ENCODE assay signal across 21 cellular contexts in the genomic region with DNA sequence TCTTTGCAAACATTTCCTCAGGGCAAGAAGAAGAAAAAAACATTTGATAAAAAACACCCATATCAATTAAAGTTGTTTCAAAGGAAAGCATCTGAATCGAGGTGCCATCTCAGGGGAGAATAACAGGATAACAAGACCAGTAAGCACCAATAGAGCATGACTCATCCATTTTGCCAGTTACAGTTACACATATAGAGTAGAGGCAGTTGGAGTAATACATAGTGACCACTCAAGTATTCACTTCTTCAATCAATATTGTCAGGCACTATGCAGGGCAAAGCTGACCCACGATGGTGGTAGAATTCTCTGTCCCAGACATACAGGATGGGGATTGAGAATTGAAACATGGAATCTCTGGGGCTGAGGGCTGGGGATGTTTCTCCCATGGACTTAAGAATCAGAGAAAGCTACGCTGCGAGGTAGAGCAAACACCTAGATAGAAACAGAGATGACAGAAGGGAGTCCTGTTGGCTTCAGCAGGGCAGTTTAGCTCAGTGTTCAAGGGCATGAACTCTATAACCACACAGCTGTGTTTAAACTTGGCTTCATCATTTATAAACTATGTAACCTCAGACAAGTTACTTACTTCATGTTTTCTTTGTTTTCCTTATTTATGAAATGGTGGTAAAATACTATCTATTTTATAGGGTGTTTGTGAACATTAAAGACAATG.
DNase-seq lines count a peak whose midpoint lies in the region; ATAC-seq and TF ChIP-seq lines count a peak whose summit lies in the region.
"Had no signal": no experiment of that assay in that cellular context is flagged by ENCODE, and none has a peak within 500 bp of the region (broad histone marks: within the 10 kb centered on the region; RNA-seq: fewer than 3 reads in every experiment).

No MANE protein-coding gene starts in this region.

- H2AFZ ChIP-seq in GM23338, result peak overlapping the region; percentile 19; the same call in 1 of the 2 replicates
- 0 out of 2 replicates have a peak overlapping the region, but pooled peaks have one; percentile 19 for H2AFZ ChIP-seq in PC-3 (ENCODE audit: low read length)
- H2AFZ ChIP-seq: hepatocyte had no signal

- H3K4me1 Mint-ChIP-seq in GM23338 (no peaks in the 10 kb centered on the region), mesothelial cell of epicardium (peaks cover 23% of the 10 kb centered on the region)
- H3K4me1 Mint-ChIP-seq: neural crest cell had no signal

- H3K4me2 ChIP-seq in GM23338 (no peak overlapping the region), PC-3 (ENCODE audit: low read length) (peak overlapping the region; percentile 36; the same call in 1 of the 2 replicates)
- H3K4me2 ChIP-seq: hepatocyte had no signal

- TF ChIP-seq CTCF in GM23338 (conservative IDR thresholded peaks at IDR 0.05; ENCODE audit: low read depth in 2 of 2) (no peak), PC-3 (conservative IDR thresholded peaks at IDR 0.05; ENCODE audit: low read depth, low read length) (no peak), choroid plexus epithelial cell (conservative IDR thresholded peaks at IDR 0.05; ENCODE audit: low read depth, low read length) (no peak), mesothelial cell of epicardium (IDR thresholded peaks at IDR 0.05; ENCODE audit: unreplicated experiment) (no peak), heart left ventricle (IDR thresholded peaks at IDR 0.05) (no peak)

- H3K36me3 Mint-ChIP-seq in GM23338 (ENCODE audit: low read depth) (peaks cover 15% of the 10 kb centered on the region; the same call in 1 of the 3 replicates), mesothelial cell of epicardium (peaks cover 20% of the 10 kb centered on the region)

- H3K36me3 ChIP-seq in GM23338 (ENCODE audit: insufficient read depth), result no peaks in the 10 kb centered on the region
- H3K36me3 ChIP-seq in PC-3 (ENCODE audit: low read depth, low read length), result no peaks in the 10 kb centered on the region
- no peaks in the 10 kb centered on the region for H3K36me3 ChIP-seq in heart left ventricle
- H3K36me3 ChIP-seq: HAP-1, SJSA1, upper lobe of left lung had no signal

- no peak for TF ChIP-seq POLR2A in heart left ventricle (IDR thresholded peaks at IDR 0.05)

- ATAC-seq in GM23338, result no peak
- ATAC-seq in PC-3, result peak; percentile 88
- ATAC-seq in GM19035 (IDR thresholded peaks at IDR 0.05; ENCODE audit: unreplicated experiment), result no peak
- ATAC-seq in HG03565 (IDR thresholded peaks at IDR 0.05; ENCODE audit: unreplicated experiment), result no peak
- ATAC-seq in heart left ventricle, result no peak
- ATAC-seq: body of pancreas; stimulated activated naive CD8-positive, alpha-beta T cell treated with anti-CD3 and anti-CD28 coated beads, Interleukin-15, Interleukin-2, amounts not matched to agents 100 U/mL and 50 U/mL, for 24 hours had no signal

- H3K9me3 Mint-ChIP-seq in GM23338 (peaks cover 18% of the 10 kb centered on the region), mesothelial cell of epicardium (peaks cover 27% of the 10 kb centered on the region)

- H3K27me3 Mint-ChIP-seq in GM23338 (ENCODE audit: insufficient read depth, low read depth, poor library complexity), result no peaks in the 10 kb centered on the region
- no peaks in the 10 kb centered on the region for H3K27me3 Mint-ChIP-seq in mesothelial cell of epicardium (ENCODE audit: low read depth)

- WGBS in heart left ventricle, 4 donors, result 79 to 85% (median 82%) methylated on average over 4 of the region's 4 CpGs

- H3K27me3 ChIP-seq in GM23338 (ENCODE audit: insufficient read depth) (no peaks in the 10 kb centered on the region), PC-3 (ENCODE audit: low read length) (no peaks in the 10 kb centered on the region), heart left ventricle (no peaks in the 10 kb centered on the region)
- H3K27me3 ChIP-seq: body of pancreas, hepatocyte, SJSA1, upper lobe of left lung had no signal

- 0 out of 2 replicates have a peak, but pooled peaks cover 3% of the 10 kb centered on the region for H3K4me1 ChIP-seq in GM23338 (ENCODE audit: insufficient read depth)
- peaks cover 13% of the 10 kb centered on the region for H3K4me1 ChIP-seq in PC-3 (ENCODE audit: insufficient read depth, low read length)
- no peaks in the 10 kb centered on the region for H3K4me1 ChIP-seq in heart left ventricle
- H3K4me1 ChIP-seq: body of pancreas, HAP-1, upper lobe of left lung had no signal

- H3K9me3 ChIP-seq in PC-3 (ENCODE audit: low read length), result no peaks in the 10 kb centered on the region
- H3K9me3 ChIP-seq in heart left ventricle, result peaks cover 0 to 20% (median 0%) of the 10 kb centered on the region in 12 donors
- H3K9me3 ChIP-seq: body of pancreas, HAP-1, SJSA1 had no signal

- H3K4me3 ChIP-seq in GM23338, result no peak overlapping the region
- H3K4me3 ChIP-seq in PC-3 (ENCODE audit: low read length), result no peak overlapping the region
- H3K4me3 ChIP-seq in choroid plexus epithelial cell (ENCODE audit: low read depth, low read length), result no peak overlapping the region
- H3K4me3 ChIP-seq in heart left ventricle, result no peak overlapping the region
- H3K4me3 ChIP-seq: body of pancreas, HAP-1, hepatocyte, SJSA1, upper lobe of left lung had no signal

- POLR2A ChIA-PET in PC-3 (lab: Charles Lee; ENCODE audit: unreplicated experiment), result no interaction called here

- intact Hi-C loops in PC-3 (cut with micrococcal nuclease) (no loop called here), heart left ventricle (cut with DNase I) (no loop called here)

- no peak overlapping the region for H3K27ac ChIP-seq in GM23338 (ENCODE audit: low read depth)
- H3K27ac ChIP-seq in PC-3 (ENCODE audit: low read length), result peak overlapping the region; percentile 20; the same call in 1 of the 2 replicates
- H3K27ac ChIP-seq in heart left ventricle, result no peak overlapping the region
- no peak overlapping the region for H3K27ac ChIP-seq in caudate nucleus (ENCODE audit: low read depth, low read length)
- H3K27ac ChIP-seq: body of pancreas, C4-2B, hepatocyte, SJSA1, upper lobe of left lung had no signal

- H3K4me3 Mint-ChIP-seq in GM23338 (no peak overlapping the region), mesothelial cell of epicardium (no peak overlapping the region)
- H3K4me3 Mint-ChIP-seq: neural crest cell had no signal

- H3K9me2 ChIP-seq in GM23338 (ENCODE audit: insufficient read depth), result no peaks in the 10 kb centered on the region
- no peaks in the 10 kb centered on the region for H3K9me2 ChIP-seq in PC-3 (replicated peaks; ENCODE audit: low read length)

- H3F3A ChIP-seq in GM23338 (replicated peaks; ENCODE audit: low read depth) (no peaks in the 10 kb centered on the region), PC-3 (ENCODE audit: low read length, unreplicated experiment) (no peaks in the 10 kb centered on the region)

- H4K20me1 ChIP-seq in GM23338 (replicated peaks; ENCODE audit: insufficient read depth) (no peaks in the 10 kb centered on the region), PC-3 (ENCODE audit: low read length) (no peaks in the 10 kb centered on the region)

- H3K9ac ChIP-seq in PC-3 (ENCODE audit: low read length), result no peak overlapping the region

- H3K27ac Mint-ChIP-seq in GM23338, result no peak overlapping the region
- peak overlapping the region; percentile 61 for H3K27ac Mint-ChIP-seq in mesothelial cell of epicardium

- BruUV-seq in PC-3 (replicated peaks; lab: Mats Ljungman, UMichigan), result no TSS peak

- DNase-seq in GM23338 (ENCODE audit: low spot score) (no peak), PC-3 (peak; percentile 46), choroid plexus epithelial cell (ENCODE audit: low read depth) (peak; percentile 65), mesothelial cell of epicardium (ENCODE audit: low spot score in 2 of 2, unreplicated experiment in 2 of 2) (no peak), heart left ventricle (no peak), caudate nucleus (lab: John Stamatoyannopoulos, UW) (no peak)
- DNase-seq: activated CD8-positive, alpha-beta memory T cell treated with anti-CD3 and anti-CD28 coated beads, Interleukin-2, amount 50 U/mL, for 4 hours; body of pancreas; erythroblast; MM.1S; NCI-H187 treated with DMSO at 0.1 percent for 48 hours; stimulated activated naive CD8-positive, alpha-beta T cell treated with anti-CD3 and anti-CD28 coated beads, Interleukin-15, Interleukin-2, amounts not matched to agents 100 U/mL and 50 U/mL, for 24 hours; T1000; upper lobe of left lung had no signal

- H3K79me2 ChIP-seq in GM23338 (replicated peaks; ENCODE audit: insufficient read depth) (no peaks in the 10 kb centered on the region), PC-3 (ENCODE audit: low read length) (no peaks in the 10 kb centered on the region)
- H3K79me2 ChIP-seq: hepatocyte had no signal

- CTCF ChIA-PET in PC-3 (lab: Charles Lee), result no interaction called here

TF ChIP-seq in GM23338, 12 proteins besides CTCF, POLR2A, EP300 and RAD21 (continues in another document):
- no peak for TF ChIP-seq ZNF331 (CRISPR knock-in tag; IDR thresholded peaks at IDR 0.05; ENCODE audit: low read depth)

Comparison
In these comparisons a context has a peak if more than half of its experiments do, and no peak if none do; other contexts are left out.
1. DNase-seq: peak in PC-3 (single experiment) and choroid plexus epithelial cell (single experiment); none in GM23338 (single experiment), mesothelial cell of epicardium (0 of 2), heart left ventricle (0 of 5) and caudate nucleus (0 of 61).